ENCODE assay signal across 26 cellular contexts in genomic region chr13:20340136-20340758, GRCh38.
A peak's percentile ranks its signal among the peaks of the same experiment; 100 is the strongest.
DNase-seq lines count a peak whose midpoint lies in the region; FAIRE-seq and TF ChIP-seq lines count a peak whose summit lies in the region.
"Had no signal": no experiment of that assay in that cellular context is flagged by ENCODE, and none has a peak within 500 bp of the region (broad histone marks: within the 10 kb centered on the region; RNA-seq: fewer than 3 reads in every experiment).

No MANE protein-coding gene starts in this region.

- H3K27me3 ChIP-seq in bronchial epithelial cell (ENCODE audit: control insufficient read depth, insufficient read depth, low read length) (no peaks in the 10 kb centered on the region), thyroid gland (no peaks in the 10 kb centered on the region), endodermal cell (ENCODE audit: control insufficient read depth, insufficient read depth, low read length, poor library complexity, severe bottlenecking) (no peaks in the 10 kb centered on the region)
- H3K27me3 ChIP-seq: BE2C, brain microvascular endothelial cell, Peyer's patch, transverse colon had no signal

- peaks cover 10% of the 10 kb centered on the region for H3K4me1 Mint-ChIP-seq in endodermal cell
- H3K4me1 Mint-ChIP-seq: activated B cell treated with CpG ODN at 0.5 μM for 24 hours; activated naive CD8-positive, alpha-beta T cell treated with anti-CD3 and anti-CD28 coated beads, Interleukin-2, amount 50 U/mL, for 24 hours had no signal

- DNase-seq in activated CD8-positive, alpha-beta memory T cell treated with anti-CD3 and anti-CD28 coated beads for 24 hours: peak; percentile 49
- DNase-seq in activated CD8-positive, alpha-beta memory T cell treated with anti-CD3 and anti-CD28 coated beads, Interleukin-2, amount 50 U/mL, for 4 hours: no peak
- DNase-seq in bronchial epithelial cell (ENCODE audit: low read depth) (no peak), lung microvascular endothelial cell (ENCODE audit: low read depth in 2 of 2) (peak; percentile 6 to 23), thyroid gland (peak; percentile 7 to 20), NCI-H2227 (lab: John Stamatoyannopoulos, UW; ENCODE audit: unreplicated experiment) (no peak), endodermal cell (no peak), posterior cingulate gyrus (no peak)
- DNase-seq: activated B cell treated with CpG ODN at 0.5 μM for 24 hours; activated CD4-positive, alpha-beta memory T cell treated with anti-CD3 and anti-CD28 coated beads for 36 hours; activated gamma-delta T cell; activated naive CD8-positive, alpha-beta T cell treated with anti-CD3 and anti-CD28 coated beads, Interleukin-2, amount 50 U/mL, for 24 hours; activated T-cell treated with anti-CD3 and anti-CD28 coated beads for 4 hours; BE2C; brain microvascular endothelial cell; Caco-2; NCI-H1436; NK-92 treated with Interleukin-12 subunit alpha and Interleukin-12 subunit beta, amount 100 ng/mL, for 24 hours; Peyer's patch; small intestine; stimulated activated naive CD4-positive, alpha-beta T cell; T1000; transverse colon had no signal

- no peak overlapping the region for H3K9ac ChIP-seq in endodermal cell (ENCODE audit: extremely low read depth, low read length, poor library complexity, severe bottlenecking)

- no peaks in the 10 kb centered on the region for H3K27me3 Mint-ChIP-seq in endodermal cell (ENCODE audit: insufficient read depth)
- H3K27me3 Mint-ChIP-seq: activated CD4-positive, alpha-beta memory T cell treated with anti-CD3 and anti-CD28 coated beads for 36 hours; activated naive CD8-positive, alpha-beta T cell treated with anti-CD3 and anti-CD28 coated beads, Interleukin-2, amount 50 U/mL, for 24 hours had no signal

- WGBS in thyroid gland, 2 donors: 65 to 67% methylated on average over 10 to 12 of the region's 12 CpGs
- 85 to 92% methylated on average over 11 to 12 of the region's 12 CpGs for WGBS in endodermal cell (ENCODE audit: insufficient coverage in 1 of 2, insufficient read length in 1 of 2), 2 experiments

- TF ChIP-seq CTCF in bronchial epithelial cell (IDR thresholded peaks at IDR 0.05; ENCODE audit: insufficient read depth, low read length, severe bottlenecking): no peak
- no peak for TF ChIP-seq CTCF in thyroid gland (IDR thresholded peaks at IDR 0.05)
- TF ChIP-seq CTCF in endodermal cell (conservative IDR thresholded peaks at IDR 0.05): no peak

- intact Hi-C loops in thyroid gland (cut with DNase I): no loop called here
- intact Hi-C loops in posterior cingulate gyrus (cut with DNase I): no loop called here

- no peaks in the 10 kb centered on the region for H3K36me3 Mint-ChIP-seq in endodermal cell (ENCODE audit: low read depth)
- H3K36me3 Mint-ChIP-seq: activated CD4-positive, alpha-beta memory T cell treated with anti-CD3 and anti-CD28 coated beads for 36 hours had no signal

- H3K27ac Mint-ChIP-seq in endodermal cell: no peak overlapping the region
- H3K27ac Mint-ChIP-seq: activated B cell treated with CpG ODN at 0.5 μM for 24 hours; activated CD4-positive, alpha-beta memory T cell treated with anti-CD3 and anti-CD28 coated beads for 36 hours; activated naive CD8-positive, alpha-beta T cell treated with anti-CD3 and anti-CD28 coated beads, Interleukin-2, amount 50 U/mL, for 24 hours had no signal

- H3K4me1 ChIP-seq in thyroid gland (no peaks in the 10 kb centered on the region), endodermal cell (ENCODE audit: control insufficient read depth, insufficient read depth, low read length) (no peaks in the 10 kb centered on the region)
- H3K4me1 ChIP-seq: BE2C, Caco-2, Peyer's patch, psoas muscle, transverse colon had no signal

- no peak overlapping the region for H3K4me3 Mint-ChIP-seq in endodermal cell
- H3K4me3 Mint-ChIP-seq: activated B cell treated with CpG ODN at 0.5 μM for 24 hours; activated CD4-positive, alpha-beta memory T cell treated with anti-CD3 and anti-CD28 coated beads for 36 hours; activated naive CD8-positive, alpha-beta T cell treated with anti-CD3 and anti-CD28 coated beads, Interleukin-2, amount 50 U/mL, for 24 hours; neural crest cell had no signal

- peaks cover 6% of the 10 kb centered on the region for H3K9me3 Mint-ChIP-seq in endodermal cell
- H3K9me3 Mint-ChIP-seq: activated B cell treated with CpG ODN at 0.5 μM for 24 hours; activated CD4-positive, alpha-beta memory T cell treated with anti-CD3 and anti-CD28 coated beads for 36 hours; activated naive CD8-positive, alpha-beta T cell treated with anti-CD3 and anti-CD28 coated beads, Interleukin-2, amount 50 U/mL, for 24 hours; neural crest cell had no signal

- H3K4me3 ChIP-seq in bronchial epithelial cell (ENCODE audit: low read depth, low read length): no peak overlapping the region
- no peak overlapping the region for H3K4me3 ChIP-seq in thyroid gland (replicated peaks in 1 of 3)
- H3K4me3 ChIP-seq in endodermal cell (ENCODE audit: low read length): no peak overlapping the region
- H3K4me3 ChIP-seq: Peyer's patch, psoas muscle, transverse colon had no signal

- H3K36me3 ChIP-seq in bronchial epithelial cell (ENCODE audit: control insufficient read depth, insufficient read depth, low read length): no peaks in the 10 kb centered on the region
- no peaks in the 10 kb centered on the region for H3K36me3 ChIP-seq in thyroid gland
- no peaks in the 10 kb centered on the region for H3K36me3 ChIP-seq in endodermal cell (ENCODE audit: control insufficient read depth, insufficient read depth, low read length)
- H3K36me3 ChIP-seq: BE2C, brain microvascular endothelial cell, Peyer's patch, transverse colon had no signal

- H3K9me3 ChIP-seq in thyroid gland (no peaks in the 10 kb centered on the region), endodermal cell (ENCODE audit: control insufficient read depth, low read length) (no peaks in the 10 kb centered on the region)
- H3K9me3 ChIP-seq: BE2C, Caco-2, Peyer's patch, psoas muscle, transverse colon had no signal

- no peak overlapping the region for H3K27ac ChIP-seq in thyroid gland
- no peak overlapping the region for H3K27ac ChIP-seq in endodermal cell (ENCODE audit: low read depth, low read length)
- H3K27ac ChIP-seq: 22Rv1, brain microvascular endothelial cell, Peyer's patch, psoas muscle, transverse colon had no signal

- TF ChIP-seq POLR2A in thyroid gland (IDR thresholded peaks at IDR 0.05): no peak

- peak; percentile 68 for FAIRE-seq in bronchial epithelial cell (lab: Jason Lieb, UNC)
- FAIRE-seq: small intestine had no signal

Comparison
In these comparisons a context has a peak if more than half of its experiments do, and no peak if none do; other contexts are left out.
1. DNase-seq: peak in activated CD8-positive, alpha-beta memory T cell treated with anti-CD3 and anti-CD28 coated beads for 24 hours (single experiment), lung microvascular endothelial cell (2 of 2) and thyroid gland (2 of 2); none in activated CD8-positive, alpha-beta memory T cell treated with anti-CD3 and anti-CD28 coated beads, Interleukin-2, amount 50 U/mL, for 4 hours (single experiment), bronchial epithelial cell (single experiment), NCI-H2227 (single experiment), endodermal cell (single experiment) and posterior cingulate gyrus (0 of 10).